ENCODE assay signal across 8 cellular contexts in genomic region chr1:233614173-233614742, GRCh38. TPM values are rescaled to one million over a fixed set of nuclear protein-coding genes. Genes with fewer than 3 reads are reported as not detected.
DNase-seq lines count a peak whose midpoint lies in the region; ATAC-seq lines count a peak whose summit lies in the region.

No MANE protein-coding gene starts in this region.

- ATAC-seq in activated CD8-positive, alpha-beta memory T cell treated with anti-CD3 and anti-CD28 coated beads, Interleukin-2, amount 10 ng/mL, durations not matched to agents 7 days and 5 days = peak; percentile 57
- ATAC-seq in HG02798 (IDR thresholded peaks at IDR 0.05; ENCODE audit: poor library complexity, unreplicated experiment) (peak; percentile 62), HG03196 (IDR thresholded peaks at IDR 0.05; ENCODE audit: unreplicated experiment) (no peak)

- no peak overlapping the region for H3K27ac Mint-ChIP-seq in activated CD8-positive, alpha-beta memory T cell treated with anti-CD3 and anti-CD28 coated beads, Interleukin-2, amount 10 ng/mL, durations not matched to agents 7 days and 5 days
- peak overlapping the region; percentile 26 for H3K27ac Mint-ChIP-seq in T-helper 1 cell treated with Interleukin-12 subunit alpha and Interleukin-12 subunit beta and Interleukin-4 antibody, amounts not matched to agents 30 μg/mL and 1 μg/mL, for 36 hours

- peaks cover 1% of the 10 kb centered on the region for H3K4me1 Mint-ChIP-seq in activated CD8-positive, alpha-beta memory T cell treated with anti-CD3 and anti-CD28 coated beads, Interleukin-2, amount 10 ng/mL, durations not matched to agents 7 days and 5 days
- no peaks in the 10 kb centered on the region for H3K4me1 Mint-ChIP-seq in T-helper 1 cell treated with Interleukin-12 subunit alpha and Interleukin-12 subunit beta and Interleukin-4 antibody, amounts not matched to agents 30 μg/mL and 1 μg/mL, for 36 hours (ENCODE audit: low read depth)

- H3K9me3 Mint-ChIP-seq in activated CD8-positive, alpha-beta memory T cell treated with anti-CD3 and anti-CD28 coated beads, Interleukin-2, amount 10 ng/mL, durations not matched to agents 7 days and 5 days (ENCODE audit: low read depth) = no peaks in the 10 kb centered on the region
- no peaks in the 10 kb centered on the region for H3K9me3 Mint-ChIP-seq in T-helper 1 cell treated with Interleukin-12 subunit alpha and Interleukin-12 subunit beta and Interleukin-4 antibody, amounts not matched to agents 30 μg/mL and 1 μg/mL, for 36 hours

- no peak for DNase-seq in activated CD8-positive, alpha-beta memory T cell treated with anti-CD3 and anti-CD28 coated beads, Interleukin-2, amount 10 ng/mL, durations not matched to agents 7 days and 5 days
- no peak for DNase-seq in activated CD8-positive, alpha-beta memory T cell treated with anti-CD3 and anti-CD28 coated beads for 24 hours
- DNase-seq in fibroblast of peridontal ligament (ENCODE audit: extremely low read depth) = peak; percentile 28
- DNase-seq in occipital lobe (lab: John Stamatoyannopoulos, UW) = peak; percentile 49
- DNase-seq in activated gamma-delta T cell treated with Interleukin-2 at 50 U/mL for 16 hours = no peak

- peaks cover 1% of the 10 kb centered on the region for H3K36me3 Mint-ChIP-seq in activated CD8-positive, alpha-beta memory T cell treated with anti-CD3 and anti-CD28 coated beads, Interleukin-2, amount 10 ng/mL, durations not matched to agents 7 days and 5 days
- H3K36me3 Mint-ChIP-seq in T-helper 1 cell treated with Interleukin-12 subunit alpha and Interleukin-12 subunit beta and Interleukin-4 antibody, amounts not matched to agents 30 μg/mL and 1 μg/mL, for 36 hours (ENCODE audit: low read depth) = no peaks in the 10 kb centered on the region

- peak overlapping the region; percentile 65 for H3K4me3 Mint-ChIP-seq in activated CD8-positive, alpha-beta memory T cell treated with anti-CD3 and anti-CD28 coated beads, Interleukin-2, amount 10 ng/mL, durations not matched to agents 7 days and 5 days
- peak overlapping the region; percentile 58 for H3K4me3 Mint-ChIP-seq in T-helper 1 cell treated with Interleukin-12 subunit alpha and Interleukin-12 subunit beta and Interleukin-4 antibody, amounts not matched to agents 30 μg/mL and 1 μg/mL, for 36 hours

- CTCF ChIA-PET in activated CD8-positive, alpha-beta memory T cell treated with anti-CD3 and anti-CD28 coated beads, Interleukin-2, amount 10 ng/mL, durations not matched to agents 7 days and 5 days (lab: Charles Lee) = no interaction called here

- H3K27me3 Mint-ChIP-seq in activated CD8-positive, alpha-beta memory T cell treated with anti-CD3 and anti-CD28 coated beads, Interleukin-2, amount 10 ng/mL, durations not matched to agents 7 days and 5 days = peaks cover 66% of the 10 kb centered on the region
- peaks cover 71% of the 10 kb centered on the region for H3K27me3 Mint-ChIP-seq in T-helper 1 cell treated with Interleukin-12 subunit alpha and Interleukin-12 subunit beta and Interleukin-4 antibody, amounts not matched to agents 30 μg/mL and 1 μg/mL, for 36 hours (ENCODE audit: low read depth)

RNA-seq across cellular contexts. Expression of gene KCNK1, which starts 0.4 kb away (rescaled TPM):
- total RNA-seq in activated CD8-positive, alpha-beta memory T cell treated with anti-CD3 and anti-CD28 coated beads, Interleukin-2, amount 10 ng/mL, durations not matched to agents 7 days and 5 days = 1 to 10 TPM in 1 of 2 experiments, under 1 TPM in 1; 0.61 to 1.5 TPM
- total RNA-seq in occipital lobe = 5.3 TPM

Comparison
In these comparisons a context has a peak if more than half of its experiments do, and no peak if none do; other contexts are left out.
1. DNase-seq: peak in fibroblast of peridontal ligament (single experiment) and occipital lobe (single experiment); none in activated CD8-positive, alpha-beta memory T cell treated with anti-CD3 and anti-CD28 coated beads, Interleukin-2, amount 10 ng/mL, durations not matched to agents 7 days and 5 days (single experiment), activated CD8-positive, alpha-beta memory T cell treated with anti-CD3 and anti-CD28 coated beads for 24 hours (single experiment) and activated gamma-delta T cell treated with Interleukin-2 at 50 U/mL for 16 hours (single experiment).